Comparison of ENCODE assay signal across 15 cellular contexts in genomic region chr2:196677404-196677803, GRCh38. TPM values are rescaled to one million over a fixed set of nuclear protein-coding genes. Genes with fewer than 3 reads are reported as not detected.
A peak's percentile ranks its signal among the peaks of the same experiment; 100 is the strongest.
DNase-seq lines count a peak whose midpoint lies in the region; ATAC-seq and TF ChIP-seq lines count a peak whose summit lies in the region.
"Had no signal": no experiment of that assay in that cellular context is flagged by ENCODE, and none has a peak within 500 bp of the region (broad histone marks: within the 10 kb centered on the region; RNA-seq: fewer than 3 reads in every experiment).

No MANE protein-coding gene starts in this region.

- no peaks in the 10 kb centered on the region for H3K79me2 ChIP-seq in SK-N-SH (ENCODE audit: insufficient read depth)

- TF ChIP-seq EP300 in SK-N-SH (IDR thresholded peaks at IDR 0.05; ENCODE audit: borderline replicate concordance in 1 of 2, low read depth in 1 of 2, low read length in 1 of 2), result no peak

- no peaks in the 10 kb centered on the region for H3K9me2 ChIP-seq in SK-N-SH

- H3K4me2 ChIP-seq in SK-N-SH, result no peak overlapping the region

- no peak overlapping the region for H2AFZ ChIP-seq in SK-N-SH (ENCODE audit: low read depth)

- no peaks in the 10 kb centered on the region for H3F3A ChIP-seq in SK-N-SH (replicated peaks; ENCODE audit: insufficient read depth)

- H3K4me3 ChIP-seq in SK-N-SH (ENCODE audit: low read depth in 2 of 2, low read length in 1 of 2) (no peak overlapping the region), fibroblast of villous mesenchyme (ENCODE audit: low read depth, low read length) (no peak overlapping the region)
- H3K4me3 ChIP-seq: Peyer's patch, vagina had no signal

- TF ChIP-seq RAD21 in SK-N-SH (IDR thresholded peaks at IDR 0.05; ENCODE audit: low read length), result no peak

- H3K9ac ChIP-seq in SK-N-SH, result no peak overlapping the region

- no peak for TF ChIP-seq CTCF in SK-N-SH (IDR thresholded peaks at IDR 0.05)
- no peak for TF ChIP-seq CTCF in fibroblast of villous mesenchyme (IDR thresholded peaks at IDR 0.05; ENCODE audit: insufficient read depth, low read depth, low read length)

- peak; percentile 5 for DNase-seq in NCI-H2227 (lab: John Stamatoyannopoulos, UW; ENCODE audit: unreplicated experiment)
- no peak for DNase-seq in NCI-H2227 treated with DMSO at 0.1 percent for 48 hours (lab: John Stamatoyannopoulos, UW)
- DNase-seq in SK-N-SH, result peak; percentile 25
- peak; percentile 72 for DNase-seq in fibroblast of villous mesenchyme (ENCODE audit: low read depth)
- DNase-seq in stromal cell of bone marrow (ENCODE audit: low read depth), result peak; percentile 33
- no peak for DNase-seq in SKM-1 treated with dmso at 0.1 percent for 144 hours (lab: John Stamatoyannopoulos, UW; ENCODE audit: unreplicated experiment)
- DNase-seq in iPS-NIHi7 (ENCODE audit: extremely low spot score), result no peak
- DNase-seq: activated T-cell treated with anti-CD3 and anti-CD28 coated beads, Interleukin-2, amount 50 U/mL, for 24 hours; cerebellar nuclear complex; NCI-H1694 treated with DMSO at 0.1 percent for 48 hours; Peyer's patch had no signal

- WGBS in SK-N-SH (ENCODE audit: low lambda C conversion rate), result 81% methylated on average over 5 of the region's 5 CpGs

- CTCF ChIA-PET in SK-N-SH (lab: Yijun Ruan, JAX), result interaction anchor here (1.1 to 1.4 kb wide), 2 partner anchors 10 to 599 kb away, joined by 3 to 6 read pairs; no protein-coding TSS in a partner anchor

- ATAC-seq in HG03108 (IDR thresholded peaks at IDR 0.05; ENCODE audit: unreplicated experiment), result no peak
- ATAC-seq: sciatic nerve, WTC11 had no signal

- H4K20me1 ChIP-seq in SK-N-SH (ENCODE audit: insufficient read depth), result no peaks in the 10 kb centered on the region

- H3K27me3 ChIP-seq in SK-N-SH (ENCODE audit: insufficient read depth), result no peaks in the 10 kb centered on the region
- H3K27me3 ChIP-seq: Peyer's patch, vagina had no signal

- H3K27ac ChIP-seq in SK-N-SH (ENCODE audit: low read depth in 2 of 2, low read length in 1 of 2), result peak overlapping the region in 1 of 2 experiments; percentile 47; a peak in 2 of 4 replicates
- H3K27ac ChIP-seq: Peyer's patch, vagina had no signal

- H3K4me1 ChIP-seq in SK-N-SH (ENCODE audit: control insufficient read depth in 1 of 2, insufficient read depth in 2 of 2, low read depth in 1 of 2, low read length in 1 of 2), result peaks cover 0 to 7% of the 10 kb centered on the region in 2 experiments; a peak in 2 of 4 replicates
- H3K4me1 ChIP-seq: Peyer's patch, vagina had no signal

- POLR2A ChIA-PET in SK-N-SH (lab: Yijun Ruan, JAX), result no interaction called here

- no peaks in the 10 kb centered on the region for H3K9me3 ChIP-seq in SK-N-SH
- H3K9me3 ChIP-seq: Peyer's patch, vagina had no signal

- H3K36me3 ChIP-seq in SK-N-SH (replicated peaks in 1 of 2; ENCODE audit: control insufficient read depth in 1 of 2, insufficient read depth in 2 of 2, low read length in 1 of 2), result peaks cover 0 to 14% of the 10 kb centered on the region in 2 experiments
- H3K36me3 ChIP-seq: Peyer's patch, vagina had no signal

TF ChIP-seq in SK-N-SH, 30 proteins besides CTCF, POLR2A, EP300 and RAD21:
- TF ChIP-seq GATA2 (CRISPR knock-in tag; IDR thresholded peaks at IDR 0.05), result peak; percentile 63
- no peak for TF ChIP-seq FOXM1 (IDR thresholded peaks at IDR 0.05; ENCODE audit: low read depth)
- no peak for TF ChIP-seq SIN3A (IDR thresholded peaks at IDR 0.05; ENCODE audit: borderline replicate concordance, low read depth, low read length)
- peak; percentile 16; the same call in 1 of the 2 replicates for TF ChIP-seq FOSL2 (IDR thresholded peaks at IDR 0.05; ENCODE audit: borderline replicate concordance, low read depth)
- no peak for TF ChIP-seq CHD2 (IDR thresholded peaks at IDR 0.05; ENCODE audit: low read length, partially characterized antibody)
- TF ChIP-seq POLR2AphosphoS5 (IDR thresholded peaks at IDR 0.05; ENCODE audit: low read depth, low read length), result no peak

RNA-seq across cellular contexts. Expression of gene CCDC150, which starts 37.9 kb away (rescaled TPM):
- polyA plus RNA-seq in SK-N-SH (2012; rRNA removed), result 4.6 and 5.8 TPM in 2 replicates
- polyA plus RNA-seq in SK-N-SH (2012; cell fraction: cytosol; rRNA removed), result 1.8 and 2.2 TPM in 2 replicates
- 14.8 and 23.2 TPM in 2 replicates for polyA plus RNA-seq in SK-N-SH (2012; cell fraction: nucleus; rRNA removed)
- total RNA-seq in fibroblast of villous mesenchyme, result 8.7 and 13.0 TPM in 2 replicates

Comparison
In these comparisons a context has a peak if more than half of its experiments do, and no peak if none do; other contexts are left out.
1. DNase-seq: peak in NCI-H2227 (single experiment), SK-N-SH (single experiment), fibroblast of villous mesenchyme (single experiment) and stromal cell of bone marrow (single experiment); none in NCI-H2227 treated with DMSO at 0.1 percent for 48 hours (single experiment), SKM-1 treated with dmso at 0.1 percent for 144 hours (single experiment) and iPS-NIHi7 (single experiment).